Comparison of ENCODE assay signal across 13 cellular contexts in genomic region chr3:184761120-184761841, GRCh38. TPM values are rescaled to one million over a fixed set of nuclear protein-coding genes. Genes with fewer than 3 reads are reported as not detected.
DNase-seq lines count a peak whose midpoint lies in the region; ATAC-seq and TF ChIP-seq lines count a peak whose summit lies in the region.
"Had no signal": no experiment of that assay in that cellular context is flagged by ENCODE, and none has a peak within 500 bp of the region (broad histone marks: within the 10 kb centered on the region; RNA-seq: fewer than 3 reads in every experiment).

No MANE protein-coding gene starts in this region.

- dilution Hi-C loops in IMR-90 (cut with HindIII; ENCODE audit: low sequenced_read_pairs, unreplicated experiment), result no loop called here

- no TSS peak for BruUV-seq in IMR-90 (replicated peaks; lab: Mats Ljungman, UMichigan)

- DNase-seq in IMR-90 (peak; percentile 85), brain microvascular endothelial cell (peak; percentile 36), hepatocyte (ENCODE audit: low spot score) (no peak), spleen (peak; percentile 64), colonic mucosa (no peak), GM13976 (ENCODE audit: low spot score) (no peak)
- DNase-seq: activated CD8-positive, alpha-beta T cell treated with anti-CD3 and anti-CD28 coated beads, Interleukin-2, amount 10 ng/mL, durations not matched to agents 7 days and 5 days; activated naive CD4-positive, alpha-beta T cell treated with Interleukin-2 at 50 U/mL for 16 hours; esophagus squamous epithelium; NCI-H1105; SHP77 treated with DMSO at 0.1 percent for 48 hours had no signal

- peak overlapping the region; percentile 87 for H3K4ac ChIP-seq in IMR-90 (ENCODE audit: low read depth, low read length)

- peak overlapping the region; percentile 72 for H4K91ac ChIP-seq in IMR-90 (ENCODE audit: insufficient read depth, low read depth, low read length)

- POLR2A ChIA-PET in IMR-90 (lab: Charles Lee; ENCODE audit: unreplicated experiment), result no interaction called here

- intact Hi-C loops in IMR-90 (cut with micrococcal nuclease), result loop anchor here (5.0 kb wide), 1 partner anchor 49 kb away; the partner anchor contains the start of gene MAGEF1
- intact Hi-C loops in spleen (cut with DNase I; ENCODE audit: low total_unique reads), result no loop called here
- intact Hi-C loops in colonic mucosa (cut with DNase I), result no loop called here

- peak overlapping the region; percentile 40 for H3K18ac ChIP-seq in IMR-90 (ENCODE audit: low read depth, low read length)

- H2BK20ac ChIP-seq in IMR-90 (ENCODE audit: low read depth, low read length), result peak overlapping the region; percentile 81

- no peak overlapping the region for H3K9ac ChIP-seq in IMR-90 (ENCODE audit: low read depth, low read length)
- H3K9ac ChIP-seq in colonic mucosa (ENCODE audit: low read depth in 2 of 2, low read length in 2 of 2), result no peak overlapping the region

- TF ChIP-seq POLR2A in IMR-90 (IDR thresholded peaks at IDR 0.05; ENCODE audit: low read depth, low read length), result no peak
- TF ChIP-seq POLR2A in spleen (IDR thresholded peaks at IDR 0.05), result no peak

- H3K36me3 ChIP-seq in IMR-90 (ENCODE audit: control insufficient read depth, insufficient read depth, low read length), result no peaks in the 10 kb centered on the region
- H3K36me3 ChIP-seq in brain microvascular endothelial cell (replicated peaks), result no peaks in the 10 kb centered on the region
- H3K36me3 ChIP-seq in hepatocyte (replicated peaks; ENCODE audit: insufficient read depth, low read depth), result no peaks in the 10 kb centered on the region
- H3K36me3 ChIP-seq in spleen, result no peaks in the 10 kb centered on the region
- no peaks in the 10 kb centered on the region for H3K36me3 ChIP-seq in colonic mucosa
- H3K36me3 ChIP-seq: esophagus squamous epithelium had no signal

- H3K27ac ChIP-seq in IMR-90 (ENCODE audit: insufficient read depth, low read length) (peak overlapping the region; percentile 68; the same call in 1 of the 2 replicates), brain microvascular endothelial cell (no peak overlapping the region), hepatocyte (peak overlapping the region; percentile 71), spleen (no peak overlapping the region), colonic mucosa (no peak overlapping the region)

- H3K4me2 ChIP-seq in IMR-90 (ENCODE audit: low read depth, low read length) (peak overlapping the region; percentile 3; the same call in 1 of the 2 replicates), hepatocyte (no peak overlapping the region)

- H2BK120ac ChIP-seq in IMR-90 (ENCODE audit: low read depth, low read length), result peak overlapping the region; percentile 95

- ATAC-seq in IMR-90 (ENCODE audit: low read depth) (peak; percentile 34), GM21825 (IDR thresholded peaks at IDR 0.05; ENCODE audit: unreplicated experiment) (no peak)
- ATAC-seq: activated CD8-positive, alpha-beta T cell treated with anti-CD3 and anti-CD28 coated beads, Interleukin-2, amount 10 ng/mL, durations not matched to agents 7 days and 5 days; sciatic nerve had no signal

- peak overlapping the region; percentile 49; the same call in 1 of the 3 replicates for H2BK15ac ChIP-seq in IMR-90 (ENCODE audit: low read depth, low read length)

- H3K9me1 ChIP-seq in IMR-90 (ENCODE audit: insufficient read depth, low read length), result peaks cover 32% of the 10 kb centered on the region

- H3K9me2 ChIP-seq in hepatocyte (replicated peaks; ENCODE audit: insufficient read depth), result no peaks in the 10 kb centered on the region

- H2AFZ ChIP-seq in IMR-90 (replicated peaks; ENCODE audit: low read length, poor library complexity) (peak overlapping the region; percentile 4), hepatocyte (no peak overlapping the region)

- TF ChIP-seq RAD21 in IMR-90 (IDR thresholded peaks at IDR 0.05; ENCODE audit: low read length), result no peak

- H3K14ac ChIP-seq in IMR-90 (replicated peaks; ENCODE audit: low read depth, low read length), result peak overlapping the region; percentile 78

- in situ Hi-C loops in IMR-90 (cut with MboI; ENCODE audit: low sequenced_read_pairs) (no loop called here), brain microvascular endothelial cell (cut with HindIII; ENCODE audit: low pct_ligation_motif_present, low sequenced_read_pairs) (no loop called here), GM13976 (cut with MboI; ENCODE audit: low sequenced_read_pairs, unreplicated experiment) (no loop called here)

- peak overlapping the region; percentile 53 for H3K23ac ChIP-seq in IMR-90 (ENCODE audit: low read depth, low read length)

- CTCF ChIA-PET in IMR-90 (lab: Yijun Ruan, JAX), result no interaction called here

- H4K20me1 ChIP-seq in IMR-90 (ENCODE audit: insufficient read depth, low read length), result no peaks in the 10 kb centered on the region
- no peaks in the 10 kb centered on the region for H4K20me1 ChIP-seq in hepatocyte (ENCODE audit: insufficient read depth, poor library complexity, severe bottlenecking)

- peak overlapping the region; percentile 31 for H4K5ac ChIP-seq in IMR-90 (ENCODE audit: low read depth, low read length)

- H3K27me3 ChIP-seq in IMR-90 (ENCODE audit: control insufficient read depth, insufficient read depth, low read length) (no peaks in the 10 kb centered on the region), brain microvascular endothelial cell (replicated peaks) (no peaks in the 10 kb centered on the region), hepatocyte (no peaks in the 10 kb centered on the region), spleen (replicated peaks in 1 of 7) (no peaks in the 10 kb centered on the region), colonic mucosa (no peaks in the 10 kb centered on the region)
- H3K27me3 ChIP-seq: esophagus squamous epithelium had no signal

- H2AK5ac ChIP-seq in IMR-90 (ENCODE audit: low read depth, low read length), result peak overlapping the region; percentile 91; the same call in 1 of the 2 replicates

- H4K8ac ChIP-seq in IMR-90 (ENCODE audit: low read depth in 2 of 2, low read length in 2 of 2), result peak overlapping the region; percentile 8 to 66; a peak in 3 of 4 replicates

- peak overlapping the region; percentile 75 for H2BK5ac ChIP-seq in IMR-90 (ENCODE audit: low read depth, low read length, poor library complexity, severe bottlenecking)

- TF ChIP-seq CTCF in IMR-90 (conservative IDR thresholded peaks at IDR 0.05; ENCODE audit: low read depth, low read length) (no peak), brain microvascular endothelial cell (IDR thresholded peaks at IDR 0.05; ENCODE audit: low read depth, low read length, missing control alignments) (no peak), hepatocyte (IDR thresholded peaks at IDR 0.05; ENCODE audit: poor library complexity) (no peak), spleen (IDR thresholded peaks at IDR 0.05 in 8 of 11, conservative IDR thresholded peaks at IDR 0.05 in 3 of 11) (no peak), colonic mucosa (IDR thresholded peaks at IDR 0.05) (no peak), GM13976 (IDR thresholded peaks at IDR 0.05; ENCODE audit: borderline replicate concordance, control extremely low read depth, extremely low read depth, insufficient read depth, missing control alignments) (no peak)

- H3K79me1 ChIP-seq in IMR-90 (ENCODE audit: low read depth in 1 of 2, low read length in 2 of 2), result no peaks in the 10 kb centered on the region

- H3K4me1 ChIP-seq in IMR-90 (ENCODE audit: control insufficient read depth, insufficient read depth, low read length) (peaks cover 46% of the 10 kb centered on the region), hepatocyte (ENCODE audit: insufficient read depth) (peaks cover 45% of the 10 kb centered on the region), spleen (peaks cover 5 to 39% (median 25%) of the 10 kb centered on the region in 6 donors), colonic mucosa (no peaks in the 10 kb centered on the region)

- 92% methylated on average over 2 of the region's 12 CpGs; no CpG with 5 or more reads in 1 of the 2 experiments for WGBS in IMR-90 (ENCODE audit: extremely low coverage in 2 of 2, insufficient read length in 1 of 2), 2 experiments
- WGBS in hepatocyte (ENCODE audit: low lambda C conversion rate, missing lambda C conversion rate), result 66% methylated on average over 12 of the region's 12 CpGs
- WGBS in spleen, 5 donors, result 58 to 82% (median 70%) methylated on average over 11 to 12 of the region's 12 CpGs

- no peak overlapping the region for H3K56ac ChIP-seq in IMR-90 (ENCODE audit: extremely low read depth, insufficient read depth, low read length)

- no peaks in the 10 kb centered on the region for H3K79me2 ChIP-seq in hepatocyte

- H3K9me3 ChIP-seq in IMR-90 (ENCODE audit: control insufficient read depth, insufficient read depth, low read length) (no peaks in the 10 kb centered on the region), hepatocyte (ENCODE audit: low read depth) (no peaks in the 10 kb centered on the region), spleen (no peaks in the 10 kb centered on the region), colonic mucosa (no peaks in the 10 kb centered on the region)
- H3K9me3 ChIP-seq: esophagus squamous epithelium had no signal

- H2AK9ac ChIP-seq in IMR-90 (replicated peaks; ENCODE audit: low read depth, low read length, poor library complexity), result peak overlapping the region; percentile 77

- H3K4me3 ChIP-seq in IMR-90 (ENCODE audit: insufficient read depth, low read depth, low read length) (no peak overlapping the region), brain microvascular endothelial cell (ENCODE audit: low read depth, low read length) (no peak overlapping the region), hepatocyte (no peak overlapping the region), spleen (no peak overlapping the region), colonic mucosa (no peak overlapping the region)
- H3K4me3 ChIP-seq: esophagus squamous epithelium had no signal

TF ChIP-seq in IMR-90, 13 proteins besides CTCF, POLR2A, EP300 and RAD21 (continues in another document):
- peak; percentile 88 for TF ChIP-seq BHLHE40 (IDR thresholded peaks at IDR 0.05; ENCODE audit: low read depth, low read length)

RNA-seq across cellular contexts. Expression of gene MAGEF1, which starts 49.4 kb away (rescaled TPM):
- 10.6 and 16.4 TPM in 2 replicates for total RNA-seq in IMR-90 (2012; rRNA removed)
- 18.3 and 19.4 TPM in 2 replicates for polyA plus RNA-seq in IMR-90 (2012; rRNA removed)
- 19.1 and 19.8 TPM in 2 replicates for polyA plus RNA-seq in IMR-90 (2012; cell fraction: cytosol; rRNA removed)
- 6.1 and 8.7 TPM in 2 replicates for polyA plus RNA-seq in IMR-90 (2012; cell fraction: nucleus; rRNA removed; ENCODE audit: low replicate concordance)
- 57.6 and 66.5 TPM in 2 replicates for total RNA-seq in hepatocyte
- 74.4 and 74.9 TPM in 2 replicates for polyA plus RNA-seq in hepatocyte
- 10 to 100 TPM; 16.5 to 22.6 (median 19.0) TPM for total RNA-seq in spleen
- polyA plus RNA-seq in spleen, result 10 to 100 TPM; 36.2 to 42.1 (median 38.1) TPM
- 10 to 100 TPM; 28.3 to 42.6 TPM for total RNA-seq in colonic mucosa

RNA-seq across cellular contexts. Expression of gene VPS8, which starts 50.7 kb away (rescaled TPM):
- 52.5 and 56.1 TPM in 2 replicates for total RNA-seq in IMR-90 (2012; rRNA removed)
- polyA plus RNA-seq in IMR-90 (2012; rRNA removed), result 13.1 and 14.0 TPM in 2 replicates
- polyA plus RNA-seq in IMR-90 (2012; cell fraction: cytosol; rRNA removed), result 1.9 and 3.2 TPM in 2 replicates
- polyA plus RNA-seq in IMR-90 (2012; cell fraction: nucleus; rRNA removed; ENCODE audit: low replicate concordance), result 11.9 and 55.8 TPM in 2 replicates
- total RNA-seq in hepatocyte, result 61.9 and 62.4 TPM in 2 replicates
- 20.5 and 24.9 TPM in 2 replicates for polyA plus RNA-seq in hepatocyte
- 100 to 1,000 TPM in 5 of 7 donors, 10 to 100 TPM in 2; 88.6 to 169 (median 109) TPM for total RNA-seq in spleen
- polyA plus RNA-seq in spleen, result 10 to 100 TPM in 2 of 3 donors, 1 to 10 TPM in 1; 9.1 to 12.0 (median 11.6) TPM
- 10 to 100 TPM; 43.7 to 54.8 TPM for total RNA-seq in colonic mucosa

Comparison
In these comparisons a context has a peak if more than half of its experiments do, and no peak if none do; other contexts are left out.
1. DNase-seq: peak in IMR-90 (single experiment), brain microvascular endothelial cell (single experiment) and spleen (single experiment); none in hepatocyte (single experiment), colonic mucosa (single experiment) and GM13976 (single experiment).
2. H3K27ac ChIP-seq: peak in IMR-90 (single experiment) and hepatocyte (single experiment); none in brain microvascular endothelial cell (single experiment), spleen (0 of 8) and colonic mucosa (single experiment).